ENCODE assay signal across 11 cellular contexts in genomic region chr5:1542755-1543154, GRCh38. TPM values are rescaled to one million over a fixed set of nuclear protein-coding genes. Genes with fewer than 3 reads are reported as not detected.
DNase-seq lines count a peak whose midpoint lies in the region; ATAC-seq, FAIRE-seq and TF ChIP-seq lines count a peak whose summit lies in the region.
"Had no signal": no experiment of that assay in that cellular context is flagged by ENCODE, and none has a peak within 500 bp of the region (broad histone marks: within the 10 kb centered on the region; RNA-seq: fewer than 3 reads in every experiment).

No MANE protein-coding gene starts in this region.

- DNase-seq in HPDE6-E6E7 (ENCODE audit: extremely low spot score) (peak; percentile 33), activated B cell treated with CpG ODN at 0.5 μM for 24 hours (peak; percentile 1), left cardiac atrium (peak; percentile 87), small intestine (peak; percentile 79), NCI-H2227 (lab: John Stamatoyannopoulos, UW; ENCODE audit: unreplicated experiment) (no peak)
- no peak for DNase-seq in activated T-cell treated with anti-CD3 and anti-CD28 coated beads, Interleukin-2, amount 50 U/mL, for 1 hour
- DNase-seq: GF-D8, SHP77 treated with DMSO at 0.1 percent for 48 hours had no signal

- H3K9me3 Mint-ChIP-seq in activated B cell treated with CpG ODN at 0.5 μM for 24 hours, result no peaks in the 10 kb centered on the region
- H3K9me3 Mint-ChIP-seq: natural killer cell treated with Interleukin-12 subunit alpha and Interleukin-12 subunit beta and Interleukin-15 and Interleukin-18, amount 100 ng/mL, for 72 hours had no signal

- WGBS in small intestine, 3 donors, result 23 to 40% (median 30%) methylated on average over 3 of the region's 3 CpGs

- H3K4me1 ChIP-seq in small intestine (ENCODE audit: control insufficient read depth in 2 of 2, insufficient read depth in 1 of 2, low read depth in 1 of 2, low read length in 1 of 2), result no peaks in the 10 kb centered on the region

- CTCF ChIA-PET in activated B cell treated with CpG ODN at 0.5 μM for 24 hours (lab: Charles Lee), result interaction anchor here (1.7 kb wide), 1 partner anchor 162 kb away, joined by 5 read pairs; no protein-coding TSS in a partner anchor

- peaks cover 13% of the 10 kb centered on the region for H3K4me1 Mint-ChIP-seq in activated B cell treated with CpG ODN at 0.5 μM for 24 hours

- no peak overlapping the region for H3K4me3 ChIP-seq in small intestine (ENCODE audit: low read depth in 1 of 2, low read length in 2 of 2)

- no peak for TF ChIP-seq CTCF in activated B cell treated with CpG ODN at 0.5 μM for 24 hours (IDR thresholded peaks at IDR 0.05)

- no peaks in the 10 kb centered on the region for H3K27me3 Mint-ChIP-seq in activated B cell treated with CpG ODN at 0.5 μM for 24 hours
- H3K27me3 Mint-ChIP-seq: natural killer cell treated with Interleukin-12 subunit alpha and Interleukin-12 subunit beta and Interleukin-15 and Interleukin-18, amount 100 ng/mL, for 72 hours had no signal

- POLR2A ChIA-PET in activated B cell treated with CpG ODN at 0.5 μM for 24 hours (lab: Charles Lee), result interaction anchor here (1.0 kb wide), 1 partner anchor 51 kb away, joined by 3 read pairs; no protein-coding TSS in a partner anchor

- intact Hi-C loops in activated B cell treated with CpG ODN at 0.5 μM for 24 hours (cut with micrococcal nuclease) (no loop called here), left cardiac atrium (cut with DNase I) (no loop called here)

- H3K27ac ChIP-seq in small intestine (ENCODE audit: low read depth in 1 of 2, low read length in 1 of 2), result peak overlapping the region in 1 of 2 donors; percentile 55

- no peaks in the 10 kb centered on the region for H3K9me3 ChIP-seq in small intestine (ENCODE audit: control insufficient read depth, low read depth)

- H3K36me3 Mint-ChIP-seq in activated B cell treated with CpG ODN at 0.5 μM for 24 hours (ENCODE audit: low read depth), result no peaks in the 10 kb centered on the region
- H3K36me3 Mint-ChIP-seq: natural killer cell treated with Interleukin-12 subunit alpha and Interleukin-12 subunit beta and Interleukin-15 and Interleukin-18, amount 100 ng/mL, for 72 hours had no signal

- no peak overlapping the region for H3K4me3 Mint-ChIP-seq in activated B cell treated with CpG ODN at 0.5 μM for 24 hours
- H3K4me3 Mint-ChIP-seq: natural killer cell treated with Interleukin-12 subunit alpha and Interleukin-12 subunit beta and Interleukin-15 and Interleukin-18, amount 100 ng/mL, for 72 hours had no signal

- no peak overlapping the region for H3K27ac Mint-ChIP-seq in activated B cell treated with CpG ODN at 0.5 μM for 24 hours
- H3K27ac Mint-ChIP-seq: natural killer cell treated with Interleukin-12 subunit alpha and Interleukin-12 subunit beta and Interleukin-15 and Interleukin-18, amount 100 ng/mL, for 72 hours had no signal

- ATAC-seq in activated B cell treated with CpG ODN at 0.5 μM for 24 hours (ENCODE audit: low read depth), result no peak
- ATAC-seq in left cardiac atrium, result peak; percentile 69 to 92
- no peak for ATAC-seq in GM21717 (IDR thresholded peaks at IDR 0.05; ENCODE audit: unreplicated experiment)
- ATAC-seq in GM21515 (IDR thresholded peaks at IDR 0.05; ENCODE audit: unreplicated experiment), result no peak
- ATAC-seq: natural killer cell treated with Interleukin-12 subunit alpha and Interleukin-12 subunit beta and Interleukin-15 and Interleukin-18, amount 100 ng/mL, for 72 hours had no signal

- no peak for FAIRE-seq in small intestine (lab: Jason Lieb, UNC)

- no peaks in the 10 kb centered on the region for H3K36me3 ChIP-seq in small intestine (ENCODE audit: control insufficient read depth in 2 of 2, insufficient read depth in 2 of 2, low read length in 2 of 2)

- no peaks in the 10 kb centered on the region for H3K27me3 ChIP-seq in small intestine (ENCODE audit: control insufficient read depth in 2 of 2, insufficient read depth in 2 of 2, low read length in 2 of 2)

RNA-seq across cellular contexts. Expression of gene LPCAT1, which starts 19.0 kb away (rescaled TPM):
- total RNA-seq in activated B cell treated with CpG ODN at 0.5 μM for 24 hours, result 246 and 269 TPM in 2 replicates
- total RNA-seq in left cardiac atrium, result 10 to 100 TPM; 17.5 to 22.7 TPM
- 10 to 100 TPM in 1 of 3 donors, 1 to 10 TPM in 2; 4.5 to 22.3 (median 5.1) TPM for polyA plus RNA-seq in small intestine

Comparison
In these comparisons a context has a peak if more than half of its experiments do, and no peak if none do; other contexts are left out.
1. DNase-seq: peak in HPDE6-E6E7 (single experiment), activated B cell treated with CpG ODN at 0.5 μM for 24 hours (single experiment), left cardiac atrium (single experiment) and small intestine (single experiment); none in activated T-cell treated with anti-CD3 and anti-CD28 coated beads, Interleukin-2, amount 50 U/mL, for 1 hour (single experiment) and NCI-H2227 (single experiment).
2. ATAC-seq: peak in left cardiac atrium (2 of 2); none in activated B cell treated with CpG ODN at 0.5 μM for 24 hours (single experiment), GM21717 (single experiment) and GM21515 (single experiment).
3. RNA of gene LPCAT1, which starts 19.0 kb away (total RNA-seq): 246 to 269 TPM in activated B cell treated with CpG ODN at 0.5 μM for 24 hours; 17.5 to 22.7 TPM in left cardiac atrium; every median in the first group is over 10 times any median in the second.